33 cellular contexts compared by ENCODE assay signal in genomic region chr3:46595819-46596218, GRCh38. TPM values are rescaled to one million over a fixed set of nuclear protein-coding genes. Genes with fewer than 3 reads are reported as not detected.
"Had no signal": no experiment of that assay in that cellular context is flagged by ENCODE, and none has a peak within 500 bp of the region (broad histone marks: within the 10 kb centered on the region; RNA-seq: fewer than 3 reads in every experiment).

No MANE protein-coding gene starts in this region.

- DNase-seq: activated CD4-positive, alpha-beta memory T cell treated with anti-CD3 and anti-CD28 coated beads, Interleukin-2, amount 10 ng/mL, durations not matched to agents 7 days and 5 days; activated CD4-positive, alpha-beta T cell treated with anti-CD3 and anti-CD28 coated beads for 1 hour; activated CD4-positive, alpha-beta T cell treated with anti-CD3 and anti-CD28 coated beads for 36 hours; activated CD4-positive, alpha-beta T cell treated with anti-CD3 and anti-CD28 coated beads for 48 hours; activated CD4-positive, alpha-beta T cell treated with anti-CD3 and anti-CD28 coated beads, Interleukin-2, amount 10 ng/mL, durations not matched to agents 7 days and 5 days; activated CD4-positive, alpha-beta T cell treated with anti-CD3 and anti-CD28 coated beads, Interleukin-2, amount 50 U/mL, for 48 hours; activated CD4-positive, CD25-positive, alpha-beta regulatory T cell; activated CD8-positive, alpha-beta memory T cell treated with anti-CD3 and anti-CD28 coated beads for 24 hours; activated CD8-positive, alpha-beta memory T cell treated with anti-CD3 and anti-CD28 coated beads, Interleukin-2, amount 10 ng/mL, durations not matched to agents 7 days and 5 days; activated CD8-positive, alpha-beta memory T cell treated with anti-CD3 and anti-CD28 coated beads, Interleukin-2, amount 50 U/mL, for 48 hours; activated CD8-positive, alpha-beta T cell treated with anti-CD3 and anti-CD28 coated beads, Interleukin-2, amount 10 ng/mL, durations not matched to agents 7 days and 5 days; activated gamma-delta T cell; activated naive CD4-positive, alpha-beta T cell treated with anti-CD3 and anti-CD28 coated beads, Interleukin-2, amount 10 ng/mL, durations not matched to agents 7 days and 5 days; activated naive CD4-positive, alpha-beta T cell treated with Interleukin-2 at 50 U/mL for 16 hours; activated naive CD8-positive, alpha-beta T cell treated with anti-CD3 and anti-CD28 coated beads, Interleukin-2, amount 10 ng/mL, durations not matched to agents 7 days and 5 days; activated naive CD8-positive, alpha-beta T cell treated with anti-CD3 and anti-CD28 coated beads, Interleukin-2, amount 50 U/mL, for 24 hours; activated T-cell treated with anti-CD3 and anti-CD28 coated beads, Interleukin-2, amount 50 U/mL, for 24 hours; activated T-cell treated with anti-CD3 and anti-CD28 coated beads, Interleukin-2, amount 50 U/mL, for 48 hours; amygdala; anterior cingulate cortex; caudate nucleus; cerebellar nuclear complex; T-helper 2 cell; T-helper 9 cell; WERI-Rb-1 had no signal

- H3K27ac ChIP-seq: ascending aorta, cardiac muscle cell, WERI-Rb-1 had no signal

- H3K4me3 ChIP-seq: ascending aorta, cardiac muscle cell had no signal

- ATAC-seq: activated CD4-positive, alpha-beta T cell treated with anti-CD3 and anti-CD28 coated beads for 36 hours; activated CD4-positive, CD25-positive, alpha-beta regulatory T cell treated with anti-CD3 and anti-CD28 coated beads, Interleukin-2, amount 50 U/mL, for 24 hours; activated CD8-positive, alpha-beta memory T cell treated with anti-CD3 and anti-CD28 coated beads, Interleukin-2, amount 10 ng/mL, durations not matched to agents 7 days and 5 days; activated CD8-positive, alpha-beta T cell treated with anti-CD3 and anti-CD28 coated beads, Interleukin-2, amount 10 ng/mL, durations not matched to agents 7 days and 5 days; activated naive CD8-positive, alpha-beta T cell treated with anti-CD3 and anti-CD28 coated beads, Interleukin-2, amount 50 U/mL, for 24 hours; WTC11 had no signal

- H3K36me3 ChIP-seq: ascending aorta, cardiac muscle cell, WERI-Rb-1 had no signal

- H3K27me3 ChIP-seq: ascending aorta, cardiac muscle cell had no signal

- H3K9me3 ChIP-seq: ascending aorta had no signal

- H3K4me1 ChIP-seq: ascending aorta had no signal

RNA-seq across cellular contexts. Expression of gene FAM240A, which starts 16.5 kb away (rescaled TPM):
- total RNA-seq: activated CD4-positive, alpha-beta memory T cell treated with anti-CD3 and anti-CD28 coated beads, Interleukin-2, amount 10 ng/mL, durations not matched to agents 7 days and 5 days; activated CD4-positive, alpha-beta T cell treated with anti-CD3 and anti-CD28 coated beads for 36 hours; activated CD4-positive, alpha-beta T cell treated with anti-CD3 and anti-CD28 coated beads, Interleukin-2, amount 10 ng/mL, durations not matched to agents 7 days and 5 days; activated CD8-positive, alpha-beta memory T cell treated with anti-CD3 and anti-CD28 coated beads, Interleukin-2, amount 10 ng/mL, durations not matched to agents 7 days and 5 days; activated CD8-positive, alpha-beta T cell treated with anti-CD3 and anti-CD28 coated beads, Interleukin-2, amount 10 ng/mL, durations not matched to agents 7 days and 5 days; activated naive CD8-positive, alpha-beta T cell treated with anti-CD3 and anti-CD28 coated beads, Interleukin-2, amount 10 ng/mL, durations not matched to agents 7 days and 5 days; activated T-helper 2 cell treated with anti-CD3 and anti-CD28 coated beads, Interferon-gamma antibody, Interleukin-2, Interleukin-4, amounts not matched to agents 10 μg/mL and 5 μg/mL and 100 μg/mL, durations not matched to agents 14 hours and 24 hours and 36 hours; ascending aorta; bronchial epithelial cell; cardiac muscle cell; chondrocyte had no signal
- polyA plus RNA-seq: adipose tissue, cardiac muscle cell had no signal

RNA-seq across cellular contexts. Expression of gene LRRC2, which starts 29.7 kb away (rescaled TPM):
- total RNA-seq: activated T-helper 2 cell treated with anti-CD3 and anti-CD28 coated beads, Interferon-gamma antibody, Interleukin-2, Interleukin-4, amounts not matched to agents 10 μg/mL and 5 μg/mL and 100 μg/mL, durations not matched to agents 14 hours and 24 hours and 36 hours; ascending aorta had no signal
